Comparison of ENCODE assay signal across 14 cellular contexts in the genomic region with DNA sequence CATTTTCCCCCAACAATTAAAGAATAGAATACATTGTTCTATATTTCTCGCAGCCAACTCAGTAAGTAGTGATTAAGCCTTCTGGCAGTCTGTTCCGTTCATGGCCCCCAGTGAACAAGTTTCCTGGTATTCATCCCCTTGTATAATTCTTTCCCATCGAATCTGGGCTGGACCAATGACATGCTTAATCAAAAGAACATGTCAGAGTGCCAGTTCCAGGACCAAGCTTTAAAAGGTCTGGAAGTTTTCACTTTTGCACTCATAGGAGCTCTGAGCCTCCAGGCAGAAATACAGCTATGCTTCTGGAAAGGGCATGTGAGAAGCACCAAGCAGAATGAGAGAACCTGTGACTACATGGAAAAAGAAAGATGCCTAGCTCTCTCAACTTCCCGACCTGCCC. TPM values are rescaled to one million over a fixed set of nuclear protein-coding genes. Genes with fewer than 3 reads are reported as not detected.
DNase-seq lines count a peak whose midpoint lies in the region; ATAC-seq and TF ChIP-seq lines count a peak whose summit lies in the region.
"Had no signal": no experiment of that assay in that cellular context is flagged by ENCODE, and none has a peak within 500 bp of the region (broad histone marks: within the 10 kb centered on the region; RNA-seq: fewer than 3 reads in every experiment).

No MANE protein-coding gene starts in this region.

- peak overlapping the region; percentile 18 for H3K27ac Mint-ChIP-seq in activated CD8-positive, alpha-beta T cell treated with anti-CD3 and anti-CD28 coated beads, Interleukin-2, amount 10 ng/mL, durations not matched to agents 7 days and 5 days
- H3K27ac Mint-ChIP-seq in activated CD8-positive, alpha-beta T cell treated with anti-CD3 and anti-CD28 coated beads for 36 hours, result no peak overlapping the region
- H3K27ac Mint-ChIP-seq: brain had no signal

- no peaks in the 10 kb centered on the region for H3K36me3 ChIP-seq in RWPE2 (ENCODE audit: low read depth)
- H3K36me3 ChIP-seq: spleen had no signal

- no peaks in the 10 kb centered on the region for H3K27me3 ChIP-seq in RWPE2 (ENCODE audit: insufficient read depth, poor library complexity, severe bottlenecking)
- H3K27me3 ChIP-seq: spleen had no signal

- H3K4me1 ChIP-seq in RWPE2 (ENCODE audit: insufficient read depth, poor library complexity, severe bottlenecking), result peaks cover 12% of the 10 kb centered on the region
- H3K4me1 ChIP-seq: spleen had no signal

- peaks cover 7% of the 10 kb centered on the region for H3K9me3 Mint-ChIP-seq in activated CD8-positive, alpha-beta T cell treated with anti-CD3 and anti-CD28 coated beads, Interleukin-2, amount 10 ng/mL, durations not matched to agents 7 days and 5 days (ENCODE audit: insufficient read depth)
- H3K9me3 Mint-ChIP-seq in activated CD8-positive, alpha-beta T cell treated with anti-CD3 and anti-CD28 coated beads for 36 hours, result no peaks in the 10 kb centered on the region
- H3K9me3 Mint-ChIP-seq: brain; naive thymus-derived CD8-positive, alpha-beta T cell had no signal

- ATAC-seq in activated CD8-positive, alpha-beta T cell treated with anti-CD3 and anti-CD28 coated beads, Interleukin-2, amount 10 ng/mL, durations not matched to agents 7 days and 5 days, result no peak
- no peak for ATAC-seq in activated CD8-positive, alpha-beta T cell treated with anti-CD3 and anti-CD28 coated beads for 36 hours
- peak; percentile 68 for ATAC-seq in RWPE2 (ENCODE audit: low read depth)
- ATAC-seq: A549; naive thymus-derived CD8-positive, alpha-beta T cell; PC-3 had no signal

- H3K27ac ChIP-seq in RWPE2 (ENCODE audit: poor library complexity, severe bottlenecking), result peak overlapping the region; percentile 13
- H3K27ac ChIP-seq: A549, spleen had no signal

- CTCF ChIA-PET in activated CD8-positive, alpha-beta T cell treated with anti-CD3 and anti-CD28 coated beads, Interleukin-2, amount 10 ng/mL, durations not matched to agents 7 days and 5 days (lab: Charles Lee), result no interaction called here
- CTCF ChIA-PET in activated CD8-positive, alpha-beta T cell treated with anti-CD3 and anti-CD28 coated beads for 36 hours (lab: Charles Lee), result no interaction called here

- intact Hi-C loops in activated CD8-positive, alpha-beta T cell treated with anti-CD3 and anti-CD28 coated beads for 36 hours (cut with micrococcal nuclease), result no loop called here

- H3K27me3 Mint-ChIP-seq in activated CD8-positive, alpha-beta T cell treated with anti-CD3 and anti-CD28 coated beads, Interleukin-2, amount 10 ng/mL, durations not matched to agents 7 days and 5 days (ENCODE audit: low read depth), result no peaks in the 10 kb centered on the region
- H3K27me3 Mint-ChIP-seq in activated CD8-positive, alpha-beta T cell treated with anti-CD3 and anti-CD28 coated beads for 36 hours, result no peaks in the 10 kb centered on the region
- H3K27me3 Mint-ChIP-seq: brain had no signal

- H3K4me3 Mint-ChIP-seq in activated CD8-positive, alpha-beta T cell treated with anti-CD3 and anti-CD28 coated beads, Interleukin-2, amount 10 ng/mL, durations not matched to agents 7 days and 5 days, result no peak overlapping the region
- no peak overlapping the region for H3K4me3 Mint-ChIP-seq in activated CD8-positive, alpha-beta T cell treated with anti-CD3 and anti-CD28 coated beads for 36 hours
- H3K4me3 Mint-ChIP-seq: brain had no signal

- POLR2A ChIA-PET in activated CD8-positive, alpha-beta T cell treated with anti-CD3 and anti-CD28 coated beads, Interleukin-2, amount 10 ng/mL, durations not matched to agents 7 days and 5 days (lab: Charles Lee), result interaction anchor here (0.9 to 1.4 kb wide), 2 partner anchors 22 kb away, joined by 4 to 5 read pairs; a partner anchor contains a TSS
- POLR2A ChIA-PET in activated CD8-positive, alpha-beta T cell treated with anti-CD3 and anti-CD28 coated beads for 36 hours (lab: Charles Lee), result no interaction called here

- TF ChIP-seq CTCF in activated CD8-positive, alpha-beta T cell treated with anti-CD3 and anti-CD28 coated beads for 36 hours (IDR thresholded peaks at IDR 0.05), result no peak
- TF ChIP-seq CTCF in RWPE2 (IDR thresholded peaks at IDR 0.05; ENCODE audit: poor library complexity, severe bottlenecking), result no peak
- no peak for TF ChIP-seq CTCF in fibroblast of mammary gland (conservative IDR thresholded peaks at IDR 0.05; ENCODE audit: control insufficient read depth, insufficient read depth, low read depth, low read length)

- no peak overlapping the region for H3K4me3 ChIP-seq in RWPE2 (ENCODE audit: severe bottlenecking)
- no peak overlapping the region for H3K4me3 ChIP-seq in fibroblast of mammary gland (ENCODE audit: control insufficient read depth, low read depth, low read length)
- H3K4me3 ChIP-seq in skeletal muscle cell (ENCODE audit: low read depth, low read length), result no peak overlapping the region
- H3K4me3 ChIP-seq: A549, spleen had no signal

- DNase-seq in activated CD8-positive, alpha-beta T cell treated with anti-CD3 and anti-CD28 coated beads, Interleukin-2, amount 10 ng/mL, durations not matched to agents 7 days and 5 days, result no peak
- DNase-seq in activated CD8-positive, alpha-beta T cell treated with anti-CD3 and anti-CD28 coated beads for 36 hours, result no peak
- no peak for DNase-seq in RWPE2 (ENCODE audit: low spot score)
- DNase-seq in fibroblast of mammary gland (ENCODE audit: low read depth), result peak; percentile 83
- peak; percentile 52 for DNase-seq in skeletal muscle cell (ENCODE audit: low read depth)
- DNase-seq in iPS-NIHi7 (ENCODE audit: extremely low spot score), result no peak
- no peak for DNase-seq in NAMALWA (ENCODE audit: low spot score)
- no peak for DNase-seq in GOT3 (lab: John Stamatoyannopoulos, UW)
- DNase-seq: naive thymus-derived CD8-positive, alpha-beta T cell; PC-3; spleen; trophoblast cell had no signal

- H3K9me3 ChIP-seq in RWPE2 (ENCODE audit: severe bottlenecking), result no peaks in the 10 kb centered on the region
- H3K9me3 ChIP-seq: A549, spleen had no signal

- H3K4me1 Mint-ChIP-seq in activated CD8-positive, alpha-beta T cell treated with anti-CD3 and anti-CD28 coated beads, Interleukin-2, amount 10 ng/mL, durations not matched to agents 7 days and 5 days (ENCODE audit: low read depth), result peaks cover 42% of the 10 kb centered on the region
- H3K4me1 Mint-ChIP-seq in activated CD8-positive, alpha-beta T cell treated with anti-CD3 and anti-CD28 coated beads for 36 hours (ENCODE audit: low read depth), result peaks cover 25% of the 10 kb centered on the region
- H3K4me1 Mint-ChIP-seq: brain had no signal

- peaks cover 20% of the 10 kb centered on the region for H3K36me3 Mint-ChIP-seq in activated CD8-positive, alpha-beta T cell treated with anti-CD3 and anti-CD28 coated beads, Interleukin-2, amount 10 ng/mL, durations not matched to agents 7 days and 5 days (ENCODE audit: low read depth)
- no peaks in the 10 kb centered on the region for H3K36me3 Mint-ChIP-seq in activated CD8-positive, alpha-beta T cell treated with anti-CD3 and anti-CD28 coated beads for 36 hours (ENCODE audit: low read depth)
- H3K36me3 Mint-ChIP-seq: brain; naive thymus-derived CD8-positive, alpha-beta T cell had no signal

RNA-seq across cellular contexts. Expression of a gene that starts 22.5 kb away (rescaled TPM):
- total RNA-seq in activated CD8-positive, alpha-beta T cell treated with anti-CD3 and anti-CD28 coated beads, Interleukin-2, amount 10 ng/mL, durations not matched to agents 7 days and 5 days, result 10 to 100 TPM; 41.1 to 43.3 TPM
- total RNA-seq in activated CD8-positive, alpha-beta T cell treated with anti-CD3 and anti-CD28 coated beads for 36 hours, result 10 to 100 TPM; 10.7 to 10.8 TPM

Comparison
In these comparisons a context has a peak if more than half of its experiments do, and no peak if none do; other contexts are left out.
1. DNase-seq: peak in fibroblast of mammary gland (single experiment) and skeletal muscle cell (single experiment); none in activated CD8-positive, alpha-beta T cell treated with anti-CD3 and anti-CD28 coated beads, Interleukin-2, amount 10 ng/mL, durations not matched to agents 7 days and 5 days (single experiment), activated CD8-positive, alpha-beta T cell treated with anti-CD3 and anti-CD28 coated beads for 36 hours (single experiment), RWPE2 (single experiment), iPS-NIHi7 (single experiment), NAMALWA (single experiment) and GOT3 (single experiment).